Comparison of ENCODE assay signal across 16 cellular contexts in genomic region chr10:2978574-2979266, GRCh38.
DNase-seq lines count a peak whose midpoint lies in the region; ATAC-seq, FAIRE-seq and TF ChIP-seq lines count a peak whose summit lies in the region.
"Had no signal": no experiment of that assay in that cellular context is flagged by ENCODE, and none has a peak within 500 bp of the region (broad histone marks: within the 10 kb centered on the region; RNA-seq: fewer than 3 reads in every experiment).

No MANE protein-coding gene starts in this region.

- peaks cover 8% of the 10 kb centered on the region for H3K4me1 ChIP-seq in GM12878 (ENCODE audit: control insufficient read depth, insufficient read depth, low read length)
- H3K4me1 ChIP-seq in thyroid gland: peaks cover 0 to 16% of the 10 kb centered on the region in 2 donors
- H3K4me1 ChIP-seq: esophagus muscularis mucosa, transverse colon had no signal

- H3K27me3 ChIP-seq in GM12878 (replicated peaks in 1 of 2; ENCODE audit: control insufficient read depth in 2 of 2, insufficient read depth in 2 of 2, low read length in 1 of 2): no peaks in the 10 kb centered on the region
- H3K27me3 ChIP-seq in thyroid gland: no peaks in the 10 kb centered on the region
- H3K27me3 ChIP-seq: BLaER1, cardiac muscle cell, esophagus muscularis mucosa had no signal

- TF ChIP-seq EP300 in GM12878 (IDR thresholded peaks at IDR 0.05; ENCODE audit: borderline replicate concordance in 1 of 2, control insufficient read depth in 1 of 2, low read depth in 2 of 2, low read length in 2 of 2): no peak

- in situ Hi-C loops in GM12878 (cut with MboI): no loop called here

- WGBS in GM12878 (ENCODE audit: insufficient coverage, insufficient replicate concordance, low lambda C conversion rate, missing lambda C conversion rate): 35% methylated on average over 8 of the region's 8 CpGs
- WGBS in thyroid gland, 2 donors: 86 to 91% methylated on average over 8 of the region's 8 CpGs

- ATAC-seq in GM19438 (IDR thresholded peaks at IDR 0.05; ENCODE audit: low read depth, unreplicated experiment) (peak; percentile 47), HG03159 (IDR thresholded peaks at IDR 0.05; ENCODE audit: unreplicated experiment) (peak; percentile 44), GM12878 (peak; percentile 74), GM19467 (IDR thresholded peaks at IDR 0.05; ENCODE audit: unreplicated experiment) (no peak)
- ATAC-seq: activated T-helper 17 cell treated with anti-CD3 and anti-CD28 coated beads, Interleukin-2, amount 50 U/mL, for 72 hours had no signal

- H3K79me2 ChIP-seq in GM12878 (ENCODE audit: control insufficient read depth, insufficient read depth, low read length): no peaks in the 10 kb centered on the region

- no peak overlapping the region for H3K4me2 ChIP-seq in GM12878 (ENCODE audit: control insufficient read depth, insufficient read depth)
- H3K4me2 ChIP-seq: BLaER1 had no signal

- H3K36me3 ChIP-seq in GM12878 (ENCODE audit: control insufficient read depth in 2 of 2, insufficient read depth in 2 of 2, low read length in 1 of 2) (no peaks in the 10 kb centered on the region), thyroid gland (no peaks in the 10 kb centered on the region)
- H3K36me3 ChIP-seq: BLaER1, cardiac muscle cell, esophagus muscularis mucosa, spleen, transverse colon had no signal

- SMC1A ChIA-PET in GM12878 (lab: Charles Lee; ENCODE audit: uncharacterized antibody, unreplicated experiment): interaction anchor here (0.6 to 2.6 kb wide), 9 partner anchors 10 to 65 kb away, joined by 3 to 9 read pairs (median 5); no protein-coding TSS in a partner anchor

- no peak for DNase-seq in GM12878 (ENCODE audit: low read depth, low spot score)
- no peak for DNase-seq in thyroid gland
- no peak for DNase-seq in stimulated activated CD4-positive, alpha-beta T cell treated with anti-CD3 and anti-CD28 coated beads, Interleukin-15, amount 100 ng/mL, for 24 hours
- DNase-seq in H4 (ENCODE audit: low spot score): no peak
- DNase-seq: activated CD4-positive, CD25-positive, alpha-beta regulatory T cell treated with anti-CD3 and anti-CD28 coated beads, Interleukin-2, amount 50 U/mL, for 72 hours; GOT3; NK-92 treated with Interleukin-12 subunit alpha and Interleukin-12 subunit beta, amount 100 ng/mL, for 24 hours; spleen; transverse colon had no signal

- H3K9ac ChIP-seq in GM12878 (ENCODE audit: control insufficient read depth, insufficient read depth, low read length): no peak overlapping the region
- H3K9ac ChIP-seq: BLaER1 had no signal

- BruUV-seq in GM12878 (replicated peaks; lab: Mats Ljungman, UMichigan): no TSS peak

- intact Hi-C loops in GM12878 (cut with micrococcal nuclease; ENCODE audit: unreplicated experiment): loop anchor here (1.0 to 5.0 kb wide), 5 partner anchors 28 to 359 kb away; no protein-coding TSS in a partner anchor
- intact Hi-C loops in thyroid gland (cut with DNase I): loop anchor here (5.0 kb wide), 1 partner anchor 51 kb away; no protein-coding TSS in a partner anchor

- TF ChIP-seq POLR2A in GM12878 (IDR thresholded peaks at IDR 0.05; ENCODE audit: low read depth, low read length): no peak
- no peak for TF ChIP-seq POLR2A in thyroid gland (IDR thresholded peaks at IDR 0.05)

- H3K27ac ChIP-seq in GM12878 (ENCODE audit: control insufficient read depth, insufficient read depth) (no peak overlapping the region), thyroid gland (peak overlapping the region in 2 of 3 donors; percentile 25 to 68)
- H3K27ac ChIP-seq: BLaER1, cardiac muscle cell, esophagus muscularis mucosa, transverse colon had no signal

- POLR2A ChIA-PET in GM12878 (lab: Charles Lee): no interaction called here

- H2AFZ ChIP-seq in GM12878 (ENCODE audit: control insufficient read depth, low read depth, low read length): no peak overlapping the region

- CTCF ChIA-PET in GM12878 (lab: Yijun Ruan, JAX): interaction anchor here (0.7 to 3.7 kb wide), 10 partner anchors 27 to 841 kb away, joined by 3 to 21 read pairs (median 5); no protein-coding TSS in a partner anchor

- H3K9me3 ChIP-seq in GM12878 (replicated peaks; ENCODE audit: control insufficient read depth, insufficient read depth, low read length) (no peaks in the 10 kb centered on the region), thyroid gland (no peaks in the 10 kb centered on the region)
- H3K9me3 ChIP-seq: BLaER1, esophagus muscularis mucosa, spleen, transverse colon had no signal

- H3K4me3 ChIP-seq in GM12878 (no peak overlapping the region), thyroid gland (replicated peaks in 1 of 3) (no peak overlapping the region)
- H3K4me3 ChIP-seq: BLaER1, cardiac muscle cell, esophagus muscularis mucosa, spleen, transverse colon had no signal

- H4K20me1 ChIP-seq in GM12878 (ENCODE audit: control insufficient read depth, insufficient read depth): no peaks in the 10 kb centered on the region
- H4K20me1 ChIP-seq: BLaER1 had no signal

- RAD21 ChIA-PET in GM12878 (lab: Charles Lee; ENCODE audit: unreplicated experiment): interaction anchor here (0.6 to 2.2 kb wide), 5 partner anchors 30 to 64 kb away, joined by 3 to 12 read pairs (median 4); no protein-coding TSS in a partner anchor

- TF ChIP-seq RAD21 in GM12878 (IDR thresholded peaks at IDR 0.05; ENCODE audit: insufficient read depth, low read depth, low read length): no peak

- TF ChIP-seq CTCF in GM12878 (IDR thresholded peaks at IDR 0.05 in 2 of 3, conservative IDR thresholded peaks at IDR 0.05 in 1 of 3; ENCODE audit: control insufficient read depth in 2 of 3, extremely low read depth in 1 of 3, insufficient read depth in 1 of 3, low read depth in 3 of 3, low read length in 3 of 3) (no peak), thyroid gland (IDR thresholded peaks at IDR 0.05) (no peak)

- FAIRE-seq in GM12878 (lab: Jason Lieb, UNC): no peak

TF ChIP-seq in GM12878, 131 proteins besides CTCF, POLR2A, EP300 and RAD21:
- TF ChIP-seq POU2F2 (IDR thresholded peaks at IDR 0.05; ENCODE audit: borderline replicate concordance, low read depth, low read length): no peak
- peak; percentile 77 for TF ChIP-seq YY1 (IDR thresholded peaks at IDR 0.05; ENCODE audit: low read depth, low read length)
